In the genomic region with DNA sequence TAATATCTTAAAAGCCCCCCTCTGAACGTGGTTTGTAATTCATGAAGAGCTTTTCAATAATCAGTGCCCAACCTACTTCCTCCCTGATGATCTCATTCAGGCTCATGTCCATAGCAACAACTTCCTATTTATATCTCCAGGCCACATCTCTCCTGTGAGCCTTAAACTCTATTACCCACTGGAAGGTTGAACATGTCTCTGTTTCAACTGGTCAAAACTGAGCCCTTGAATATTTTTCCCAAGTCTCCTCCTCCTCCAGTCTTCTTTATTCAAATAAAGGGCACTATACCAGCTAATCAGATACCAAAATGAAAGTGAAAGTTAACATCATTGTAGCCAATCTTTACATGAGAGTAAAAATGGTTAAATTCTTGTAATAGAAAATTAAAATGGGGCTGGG, we compare ENCODE assay signal across 8 cellular contexts.
A peak's percentile ranks its signal among the peaks of the same experiment; 100 is the strongest.
DNase-seq lines count a peak whose midpoint lies in the region; ATAC-seq lines count a peak whose summit lies in the region.

No MANE protein-coding gene starts in this region.

- no peaks in the 10 kb centered on the region for H3K36me3 Mint-ChIP-seq in IgD-negative memory B cell
- peaks cover 7% of the 10 kb centered on the region for H3K36me3 Mint-ChIP-seq in T-helper 1 cell treated with Interleukin-12 subunit alpha and Interleukin-12 subunit beta and Interleukin-4 antibody, amounts not matched to agents 30 μg/mL and 1 μg/mL, for 36 hours (ENCODE audit: low read depth)

- H3K27me3 ChIP-seq in effector memory CD4-positive, alpha-beta T cell (replicated peaks; ENCODE audit: control insufficient read depth, insufficient read depth, low read length, poor library complexity, severe bottlenecking): no peaks in the 10 kb centered on the region

- no peaks in the 10 kb centered on the region for H3K36me3 ChIP-seq in effector memory CD4-positive, alpha-beta T cell (ENCODE audit: control insufficient read depth, insufficient read depth, low read length)

- peaks cover 5% of the 10 kb centered on the region for H3K4me1 ChIP-seq in effector memory CD4-positive, alpha-beta T cell (ENCODE audit: control insufficient read depth, insufficient read depth, low read length, poor library complexity, severe bottlenecking)

- in situ Hi-C loops in ACHN (cut with HindIII; ENCODE audit: low pct_ligation_motif_present, low pct_unique_long_range_greater_than_20kb, low sequenced_read_pairs): no loop called here
- in situ Hi-C loops in G401 (cut with HindIII; ENCODE audit: low sequenced_read_pairs): no loop called here

- H3K4me3 ChIP-seq in effector memory CD4-positive, alpha-beta T cell (ENCODE audit: insufficient read depth, low read depth, low read length, poor library complexity, severe bottlenecking): no peak overlapping the region

- H3K9me3 Mint-ChIP-seq in IgD-negative memory B cell: peaks cover 0 to 2% (median 0%) of the 10 kb centered on the region in 3 donors
- peaks cover 7% of the 10 kb centered on the region for H3K9me3 Mint-ChIP-seq in T-helper 1 cell treated with Interleukin-12 subunit alpha and Interleukin-12 subunit beta and Interleukin-4 antibody, amounts not matched to agents 30 μg/mL and 1 μg/mL, for 36 hours

- H3K27me3 Mint-ChIP-seq in IgD-negative memory B cell: no peaks in the 10 kb centered on the region
- no peaks in the 10 kb centered on the region for H3K27me3 Mint-ChIP-seq in T-helper 1 cell treated with Interleukin-12 subunit alpha and Interleukin-12 subunit beta and Interleukin-4 antibody, amounts not matched to agents 30 μg/mL and 1 μg/mL, for 36 hours (ENCODE audit: low read depth)

- ATAC-seq in GM18498 (IDR thresholded peaks at IDR 0.05; ENCODE audit: unreplicated experiment): peak; percentile 63

- peak overlapping the region in 2 of 3 donors; percentile 84 to 95 for H3K27ac Mint-ChIP-seq in IgD-negative memory B cell
- H3K27ac Mint-ChIP-seq in T-helper 1 cell treated with Interleukin-12 subunit alpha and Interleukin-12 subunit beta and Interleukin-4 antibody, amounts not matched to agents 30 μg/mL and 1 μg/mL, for 36 hours: peak overlapping the region; percentile 72

- H3K9me3 ChIP-seq in effector memory CD4-positive, alpha-beta T cell (ENCODE audit: control insufficient read depth, low read length): no peaks in the 10 kb centered on the region

- H3K4me3 Mint-ChIP-seq in IgD-negative memory B cell: peak overlapping the region in 3 of 4 donors; percentile 42 to 88 (median 50)
- H3K4me3 Mint-ChIP-seq in T-helper 1 cell treated with Interleukin-12 subunit alpha and Interleukin-12 subunit beta and Interleukin-4 antibody, amounts not matched to agents 30 μg/mL and 1 μg/mL, for 36 hours: peak overlapping the region; percentile 47

- DNase-seq in ACHN (peak; percentile 76), iPS-NIHi7 (ENCODE audit: extremely low spot score) (peak; percentile 13), nucleus accumbens (lab: John Stamatoyannopoulos, UW) (no peak), G401 (ENCODE audit: low spot score) (no peak)
- no peak for DNase-seq in effector memory CD4-positive, alpha-beta T cell

- H3K27ac ChIP-seq in effector memory CD4-positive, alpha-beta T cell (ENCODE audit: insufficient read depth, low read length, poor library complexity, severe bottlenecking): no peak overlapping the region

- H3K4me1 Mint-ChIP-seq in IgD-negative memory B cell: peaks cover 21 to 28% (median 23%) of the 10 kb centered on the region in 3 donors
- peaks cover 19% of the 10 kb centered on the region for H3K4me1 Mint-ChIP-seq in T-helper 1 cell treated with Interleukin-12 subunit alpha and Interleukin-12 subunit beta and Interleukin-4 antibody, amounts not matched to agents 30 μg/mL and 1 μg/mL, for 36 hours (ENCODE audit: low read depth)

Comparison
In these comparisons a context has a peak if more than half of its experiments do, and no peak if none do; other contexts are left out.
1. DNase-seq: peak in ACHN (single experiment) and iPS-NIHi7 (single experiment); none in nucleus accumbens (0 of 56), effector memory CD4-positive, alpha-beta T cell (0 of 3) and G401 (single experiment).